Comparison of ENCODE assay signal across 24 cellular contexts in the genomic region with DNA sequence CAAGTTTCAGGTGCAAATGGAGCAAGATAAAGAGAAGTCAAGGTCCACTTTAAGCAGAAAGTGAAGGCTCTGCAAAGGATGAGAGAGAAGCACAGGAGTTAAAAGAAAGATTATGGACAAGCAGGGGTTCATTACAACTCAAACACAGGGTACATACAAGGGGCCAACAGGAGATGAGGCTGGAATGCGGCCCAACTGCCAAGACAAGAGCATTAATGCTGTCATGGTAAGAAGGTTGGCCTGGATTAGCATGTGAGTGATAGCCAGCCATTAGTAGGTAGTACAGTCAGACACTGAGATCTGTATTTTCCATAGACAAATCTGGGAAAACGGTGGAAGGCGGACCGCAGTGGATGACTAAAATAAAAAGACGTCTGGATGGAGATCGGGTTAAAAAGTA.
"Had no signal": no experiment of that assay in that cellular context is flagged by ENCODE, and none has a peak within 500 bp of the region (broad histone marks: within the 10 kb centered on the region; RNA-seq: fewer than 3 reads in every experiment).

No MANE protein-coding gene starts in this region.

- H3K27ac ChIP-seq: breast epithelium, gastrocnemius medialis, neutrophil, parathyroid adenoma, right atrium auricular region, spleen, testis, transverse colon, uterus had no signal

- H3K4me3 Mint-ChIP-seq: activated T-cell treated with anti-CD3 and anti-CD28 coated beads, Interleukin-2, amount 50 U/mL, for 24 hours; activated T-helper 17 cell treated with anti-CD3 and anti-CD28 coated beads, Interleukin-2, amount 50 U/mL, for 72 hours; nephron had no signal

- DNase-seq: activated CD4-positive, alpha-beta T cell treated with anti-CD3 and anti-CD28 coated beads for 4 hours; activated CD4-positive, alpha-beta T cell treated with anti-CD3 and anti-CD28 coated beads, Interleukin-2, amount 50 U/mL, for 48 hours; activated CD4-positive, CD25-positive, alpha-beta regulatory T cell; activated CD8-positive, alpha-beta memory T cell treated with anti-CD3 and anti-CD28 coated beads, Interleukin-2, amount 50 U/mL, for 4 hours; activated gamma-delta T cell treated with Interleukin-2 at 50 U/mL for 16 hours; activated naive CD4-positive, alpha-beta T cell treated with anti-CD3 and anti-CD28 coated beads, Interleukin-2, amount 50 U/mL, for 16 hours; activated T-cell treated with anti-CD3 and anti-CD28 coated beads, Interleukin-2, amount 50 U/mL, for 24 hours; amygdala; effector CD8-positive, alpha-beta T cell; gastrocnemius medialis; glutamatergic neuron; islet precursor cell; left ventricle myocardium superior; spleen; stimulated activated naive CD4-positive, alpha-beta T cell treated with Interleukin-2 at 50 U/mL for 16 hours; testis; transverse colon; uterus had no signal

- H3K36me3 ChIP-seq: breast epithelium, gastrocnemius medialis, neutrophil, right atrium auricular region, transverse colon, uterus had no signal

- H3K9me3 ChIP-seq: breast epithelium, gastrocnemius medialis, neutrophil, right atrium auricular region, spleen, testis, transverse colon, uterus had no signal

- H3K27me3 ChIP-seq: breast epithelium, gastrocnemius medialis, neutrophil, right atrium auricular region, spleen, testis, transverse colon, uterus had no signal

- H2AFZ ChIP-seq: parathyroid adenoma had no signal

- H3K9ac ChIP-seq: parathyroid adenoma had no signal

- ATAC-seq: activated T-helper 17 cell treated with anti-CD3 and anti-CD28 coated beads, Interleukin-2, amount 50 U/mL, for 72 hours; gastrocnemius medialis; left ventricle myocardium superior had no signal

- H3K4me3 ChIP-seq: breast epithelium, gastrocnemius medialis, right atrium auricular region, spleen, transverse colon, uterus had no signal

- H3K4me1 ChIP-seq: breast epithelium, parathyroid adenoma, testis, uterus had no signal

- H3K9me3 Mint-ChIP-seq: activated T-cell treated with anti-CD3 and anti-CD28 coated beads, Interleukin-2, amount 50 U/mL, for 24 hours; activated T-helper 17 cell treated with anti-CD3 and anti-CD28 coated beads, Interleukin-2, amount 50 U/mL, for 72 hours had no signal

- H3K27me3 Mint-ChIP-seq: activated T-cell treated with anti-CD3 and anti-CD28 coated beads, Interleukin-2, amount 50 U/mL, for 24 hours; activated T-helper 17 cell treated with anti-CD3 and anti-CD28 coated beads, Interleukin-2, amount 50 U/mL, for 72 hours had no signal

- H3K4me1 Mint-ChIP-seq: nephron had no signal

- H3K27ac Mint-ChIP-seq: activated T-cell treated with anti-CD3 and anti-CD28 coated beads, Interleukin-2, amount 50 U/mL, for 24 hours; activated T-helper 17 cell treated with anti-CD3 and anti-CD28 coated beads, Interleukin-2, amount 50 U/mL, for 72 hours; nephron had no signal
